In genomic region chr12:26298785-26299621, GRCh38 we compare ENCODE assay signal across 8 cellular contexts.
DNase-seq lines count a peak whose midpoint lies in the region; ATAC-seq and TF ChIP-seq lines count a peak whose summit lies in the region.

No MANE protein-coding gene starts in this region.

- DNase-seq in AG09309 (ENCODE audit: low read depth) (no peak), choroid plexus epithelial cell (ENCODE audit: low read depth) (peak; percentile 83), lung microvascular endothelial cell (ENCODE audit: low read depth in 2 of 2) (peak; percentile 51 to 89), T-helper 9 cell (no peak)
- DNase-seq in stimulated activated CD8-positive, alpha-beta memory T cell treated with anti-CD3 and anti-CD28 coated beads, Interleukin-4, amount 100 ng/mL, for 48 hours = no peak

- peak overlapping the region; percentile 36; the same call in 1 of the 2 replicates for H3K9ac ChIP-seq in OCI-LY3 (ENCODE audit: low read length)

- peak; percentile 30 for TF ChIP-seq CTCF in AG09309 (IDR thresholded peaks at IDR 0.05; ENCODE audit: control insufficient read depth, insufficient read depth, low read depth, low read length, missing control alignments)
- no peak for TF ChIP-seq CTCF in OCI-LY3 (IDR thresholded peaks at IDR 0.05; ENCODE audit: low read depth, low read length)
- TF ChIP-seq CTCF in choroid plexus epithelial cell (conservative IDR thresholded peaks at IDR 0.05; ENCODE audit: low read depth, low read length) = peak; percentile 59

- no peaks in the 10 kb centered on the region for H3K9me3 ChIP-seq in OCI-LY3 (ENCODE audit: insufficient read depth, low read length)

- H3K79me2 ChIP-seq in OCI-LY3 (ENCODE audit: low read length) = no peaks in the 10 kb centered on the region

- peak; percentile 100 for ATAC-seq in GM18870 (IDR thresholded peaks at IDR 0.05; ENCODE audit: unreplicated experiment)
- peak; percentile 99 for ATAC-seq in HG02981 (IDR thresholded peaks at IDR 0.05; ENCODE audit: unreplicated experiment)

- peaks cover 14% of the 10 kb centered on the region for H3K27me3 ChIP-seq in OCI-LY3 (ENCODE audit: low read depth, low read length)

- H2AFZ ChIP-seq in OCI-LY3 (ENCODE audit: low read depth, low read length) = no peak overlapping the region

- peak overlapping the region; percentile 84 for H3K27ac ChIP-seq in OCI-LY3 (ENCODE audit: low read length)

- H4K20me1 ChIP-seq in OCI-LY3 (ENCODE audit: insufficient read depth, low read length) = no peaks in the 10 kb centered on the region

- H3K4me1 ChIP-seq in OCI-LY3 (ENCODE audit: low read length) = peaks cover 59% of the 10 kb centered on the region

- no peaks in the 10 kb centered on the region for H3K36me3 ChIP-seq in OCI-LY3 (replicated peaks; ENCODE audit: low read depth, low read length)

- peak overlapping the region; percentile 85 for H3K4me2 ChIP-seq in OCI-LY3 (ENCODE audit: low read length)

- H3K4me3 ChIP-seq in AG09309 (ENCODE audit: control insufficient read depth, low read depth, low read length) (no peak overlapping the region), OCI-LY3 (ENCODE audit: low read length) (peak overlapping the region; percentile 56), choroid plexus epithelial cell (ENCODE audit: low read depth, low read length) (peak overlapping the region; percentile 12)

Comparison
In these comparisons a context has a peak if more than half of its experiments do, and no peak if none do; other contexts are left out.
1. DNase-seq: peak in choroid plexus epithelial cell (single experiment) and lung microvascular endothelial cell (2 of 2); none in AG09309 (single experiment), T-helper 9 cell (single experiment) and stimulated activated CD8-positive, alpha-beta memory T cell treated with anti-CD3 and anti-CD28 coated beads, Interleukin-4, amount 100 ng/mL, for 48 hours (single experiment).